Comparison of ENCODE assay signal across 16 cellular contexts in genomic region chrX:55149242-55149641, GRCh38.
DNase-seq lines count a peak whose midpoint lies in the region; ATAC-seq, FAIRE-seq and TF ChIP-seq lines count a peak whose summit lies in the region.
"Had no signal": no experiment of that assay in that cellular context is flagged by ENCODE, and none has a peak within 500 bp of the region (broad histone marks: within the 10 kb centered on the region; RNA-seq: fewer than 3 reads in every experiment).

No MANE protein-coding gene starts in this region.

- H3K4me1 ChIP-seq in cardiac muscle cell (ENCODE audit: low read depth) = peaks cover 19% of the 10 kb centered on the region
- no peaks in the 10 kb centered on the region for H3K4me1 ChIP-seq in mucosa of descending colon (ENCODE audit: low read depth)
- H3K4me1 ChIP-seq: BE2C had no signal

- peak overlapping the region; percentile 75 for H3K27ac ChIP-seq in cardiac muscle cell
- H3K27ac ChIP-seq: C4-2B had no signal

- H3K9me3 ChIP-seq in cardiac muscle cell (ENCODE audit: low read depth) (no peaks in the 10 kb centered on the region), mucosa of descending colon (no peaks in the 10 kb centered on the region)
- H3K9me3 ChIP-seq: BE2C had no signal

- intact Hi-C loops in left cardiac atrium (cut with DNase I) (no loop called here), mucosa of descending colon (cut with DNase I, micrococcal nuclease) (no loop called here)

- peak in 1 of 2 donors; percentile 22 for DNase-seq in cardiac muscle cell (ENCODE audit: low read depth in 1 of 2, low spot score in 1 of 2)
- no peak for DNase-seq in left cardiac atrium
- DNase-seq in OCI-M1 (lab: John Stamatoyannopoulos, UW) = peak; percentile 1
- no peak for DNase-seq in mucosa of descending colon
- DNase-seq in epidermal melanocyte (ENCODE audit: insufficient read length, low spot score) = no peak
- DNase-seq in NOMO-1 treated with dmso at 0.1 percent for 144 hours (lab: John Stamatoyannopoulos, UW; ENCODE audit: unreplicated experiment) = no peak
- DNase-seq: BE2C; CD4-positive, alpha-beta memory T cell; DMS79; H7 had no signal

- peak; percentile 28 for FAIRE-seq in colon (lab: Jason Lieb, UNC)
- FAIRE-seq: GM12878, GM18507 had no signal

- no peaks in the 10 kb centered on the region for H3K27me3 ChIP-seq in cardiac muscle cell
- H3K27me3 ChIP-seq: BE2C had no signal

- TF ChIP-seq CTCF in cardiac muscle cell (IDR thresholded peaks at IDR 0.05; ENCODE audit: low read depth, low read length) (no peak), mucosa of descending colon (IDR thresholded peaks at IDR 0.05) (no peak)

- H3K36me3 ChIP-seq in cardiac muscle cell (no peaks in the 10 kb centered on the region), mucosa of descending colon (ENCODE audit: low read depth) (no peaks in the 10 kb centered on the region)
- H3K36me3 ChIP-seq: BE2C had no signal

- no peak for ATAC-seq in left cardiac atrium
- peak; percentile 67 for ATAC-seq in mucosa of descending colon
- no peak for ATAC-seq in HG02970 (IDR thresholded peaks at IDR 0.05; ENCODE audit: low FRiP score, unreplicated experiment)
- ATAC-seq: GM12878, GM23338 had no signal

- no peak overlapping the region for H3K4me3 ChIP-seq in cardiac muscle cell
- no peak overlapping the region for H3K4me3 ChIP-seq in mucosa of descending colon
- H3K4me3 ChIP-seq: GM12878, GM23338 had no signal
